Comparison of ENCODE assay signal across 11 cellular contexts in the genomic region with DNA sequence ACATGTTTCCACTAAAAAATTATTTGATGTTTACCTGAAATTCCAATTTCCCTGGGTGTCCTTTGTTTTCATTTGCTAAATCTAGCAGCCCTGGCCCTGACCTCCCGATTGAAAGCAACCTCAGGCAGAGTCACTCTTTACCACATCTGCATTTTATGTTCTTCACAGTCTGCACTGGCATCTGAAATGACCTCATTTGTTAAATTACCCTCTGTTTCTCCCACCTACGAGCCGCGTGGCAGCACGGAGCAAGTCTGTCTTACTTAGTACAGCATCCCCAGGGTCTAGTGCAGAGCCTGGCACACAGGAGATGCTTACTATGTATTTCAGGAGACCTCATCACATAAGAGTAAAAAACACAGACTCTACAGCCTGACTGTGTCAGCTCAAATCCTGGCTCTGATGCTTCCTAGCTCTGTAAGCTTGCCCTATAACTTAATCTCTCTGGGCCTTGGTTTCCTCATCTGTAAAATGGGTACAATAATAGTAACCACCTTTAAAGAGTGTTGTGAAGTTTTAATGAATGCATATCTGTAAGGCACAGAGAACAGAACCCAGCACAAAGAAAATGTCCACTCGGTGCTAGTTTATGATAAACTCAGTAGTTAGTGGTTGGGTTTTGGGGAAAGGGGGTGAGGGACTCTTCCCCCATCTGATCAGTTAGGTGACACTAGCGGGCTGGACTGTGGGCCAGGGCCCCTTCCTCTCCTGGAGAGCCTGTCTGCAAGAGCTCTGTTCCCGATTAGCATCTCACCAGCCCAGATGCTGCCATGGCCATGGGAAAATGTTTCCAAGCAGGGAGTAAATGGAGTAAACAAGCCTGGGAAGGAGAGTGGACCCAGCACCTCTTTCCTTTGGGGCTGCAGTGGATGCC.
DNase-seq lines count a peak whose midpoint lies in the region; ATAC-seq, FAIRE-seq and TF ChIP-seq lines count a peak whose summit lies in the region.
"Had no signal": no experiment of that assay in that cellular context is flagged by ENCODE, and none has a peak within 500 bp of the region (broad histone marks: within the 10 kb centered on the region; RNA-seq: fewer than 3 reads in every experiment).

No MANE protein-coding gene starts in this region.

- H3K36me3 ChIP-seq in neuronal stem cell (replicated peaks in 1 of 2; ENCODE audit: control insufficient read depth in 2 of 2, insufficient read depth in 2 of 2, low read length in 2 of 2) (peaks cover 6 to 100% of the 10 kb centered on the region in 2 donors), pancreas (no peaks in the 10 kb centered on the region)

- intact Hi-C loops in pancreas (cut with DNase I), result no loop called here

- H3K4me1 ChIP-seq in neuronal stem cell (ENCODE audit: control insufficient read depth in 2 of 2, insufficient read depth in 1 of 2, low read depth in 1 of 2, low read length in 2 of 2) (peaks cover 0 to 5% of the 10 kb centered on the region in 2 donors), pancreas (no peaks in the 10 kb centered on the region)

- peak overlapping the region; percentile 86 to 90 for H3K27ac Mint-ChIP-seq in T-cell

- no peaks in the 10 kb centered on the region for H3K27me3 Mint-ChIP-seq in T-cell

- ATAC-seq in T-cell (replicated peaks in 1 of 4) (peak; percentile 39 to 59 (median 53)), pancreas (no peak)

- WGBS in neuronal stem cell (ENCODE audit: extremely low coverage in 2 of 2, insufficient read length in 2 of 2, insufficient replicate concordance in 1 of 2), 2 donors, result no CpG with 5 or more reads among the region's 8 CpGs
- 70 to 80% methylated on average over 8 of the region's 8 CpGs for WGBS in pancreas, 2 donors

- no peaks in the 10 kb centered on the region for H3K9me3 ChIP-seq in neuronal stem cell (replicated peaks in 1 of 2; ENCODE audit: control insufficient read depth in 2 of 2, insufficient read depth in 1 of 2, low read depth in 1 of 2, low read length in 2 of 2)
- no peaks in the 10 kb centered on the region for H3K9me3 ChIP-seq in pancreas

- no peak for TF ChIP-seq CTCF in GM12865 (IDR thresholded peaks at IDR 0.05; ENCODE audit: insufficient read depth, low read depth, low read length, missing control alignments)
- TF ChIP-seq CTCF in pancreas (IDR thresholded peaks at IDR 0.05), result no peak

- no peak overlapping the region for H4K91ac ChIP-seq in neuronal stem cell (ENCODE audit: low read depth, low read length, poor library complexity)

- H3K18ac ChIP-seq in neuronal stem cell (ENCODE audit: low read length), result no peak overlapping the region

- no peak overlapping the region for H2AK5ac ChIP-seq in neuronal stem cell (ENCODE audit: low read depth, low read length)

- peak overlapping the region; percentile 13 for H3K4me3 ChIP-seq in GM12865 (ENCODE audit: low read depth, low read length)
- H3K4me3 ChIP-seq in neuronal stem cell (ENCODE audit: low read length in 2 of 2), result no peak overlapping the region
- no peak overlapping the region for H3K4me3 ChIP-seq in pancreas
- H3K4me3 ChIP-seq: SK-N-MC had no signal

- no peak overlapping the region for H3K9ac ChIP-seq in neuronal stem cell (ENCODE audit: low read depth, low read length, poor library complexity)

- no peak overlapping the region for H2BK120ac ChIP-seq in neuronal stem cell (ENCODE audit: low read depth, low read length)

- H4K8ac ChIP-seq in neuronal stem cell (ENCODE audit: low read depth, low read length), result no peak overlapping the region

- peak overlapping the region in 2 of 3 donors; percentile 7 to 18 for H3K4me3 Mint-ChIP-seq in T-cell

- no peak overlapping the region for H2BK15ac ChIP-seq in neuronal stem cell (ENCODE audit: low read length)

- H3K4ac ChIP-seq in neuronal stem cell (ENCODE audit: low read length), result no peak overlapping the region

- H3K14ac ChIP-seq in neuronal stem cell (ENCODE audit: low read length), result no peak overlapping the region

- H2AFZ ChIP-seq in neuronal stem cell (ENCODE audit: low read length), result no peak overlapping the region

- no peak overlapping the region for H2BK5ac ChIP-seq in neuronal stem cell (ENCODE audit: low read length)

- H3K9me3 Mint-ChIP-seq in T-cell, result no peaks in the 10 kb centered on the region

- H3K27me3 ChIP-seq in neuronal stem cell (ENCODE audit: control insufficient read depth in 3 of 3, insufficient read depth in 3 of 3, low read depth in 1 of 3, low read length in 3 of 3) (peaks cover 0 to 4% (median 0%) of the 10 kb centered on the region in 3 experiments), pancreas (no peaks in the 10 kb centered on the region)

- peak; percentile 72 for DNase-seq in GM12865 (ENCODE audit: low read depth)
- DNase-seq in T-cell, result peak in 8 of 34 experiments; percentile 25 to 52 (median 28)
- DNase-seq in neuronal stem cell (ENCODE audit: low spot score), result no peak
- no peak for DNase-seq in HEK293T (ENCODE audit: extremely low spot score)
- no peak for DNase-seq in pancreas
- no peak for DNase-seq in DMS114 treated with DMSO at 0.1 percent for 48 hours (lab: John Stamatoyannopoulos, UW; ENCODE audit: unreplicated experiment)
- DNase-seq: cerebellar nuclear complex, NCI-H69 had no signal

- CTCF ChIA-PET in T-cell (lab: Charles Lee) (interaction anchor here in 1 of 2 donors (0.5 to 0.6 kb wide), 2 partner anchors 155 to 165 kb away, joined by 3 to 4 read pairs; no protein-coding TSS in a partner anchor), HEK293T (lab: Yijun Ruan, JAX) (no interaction called here)

- FAIRE-seq in pancreas (lab: Jason Lieb, UNC), result no peak
- FAIRE-seq: keratinocyte had no signal

- H3K23ac ChIP-seq in neuronal stem cell (ENCODE audit: low read depth, low read length, poor library complexity), result no peak overlapping the region

- peaks cover 57% of the 10 kb centered on the region for H3K36me3 Mint-ChIP-seq in T-cell

- peaks cover 42 to 64% (median 59%) of the 10 kb centered on the region in 3 donors for H3K4me1 Mint-ChIP-seq in T-cell

- H3K27ac ChIP-seq in angular gyrus (ENCODE audit: low read depth, low read length) (peak overlapping the region; percentile 76), neuronal stem cell (replicated peaks; ENCODE audit: low read length) (no peak overlapping the region), pancreas (no peak overlapping the region)
- H3K27ac ChIP-seq: SK-N-MC had no signal

- no peak overlapping the region for H3K4me2 ChIP-seq in neuronal stem cell (ENCODE audit: insufficient read depth, low read length, poor library complexity, severe bottlenecking)

- peak overlapping the region; percentile 12 for H2BK12ac ChIP-seq in neuronal stem cell (ENCODE audit: low read length)

- POLR2A ChIA-PET in T-cell (lab: Charles Lee), result no interaction called here
- POLR2A ChIA-PET in HEK293T (lab: Yijun Ruan, JAX), result no interaction called here

- H3K79me1 ChIP-seq in neuronal stem cell (ENCODE audit: low read depth, low read length), result no peaks in the 10 kb centered on the region

TF ChIP-seq in HEK293T, 16 proteins besides CTCF, POLR2A, EP300 and RAD21:
- TF ChIP-seq BHLHE40 (IDR thresholded peaks at IDR 0.05; ENCODE audit: borderline replicate concordance), result no peak
- TF ChIP-seq ELF4 (IDR thresholded peaks at IDR 0.05), result no peak
- TF ChIP-seq, protein P1, sequence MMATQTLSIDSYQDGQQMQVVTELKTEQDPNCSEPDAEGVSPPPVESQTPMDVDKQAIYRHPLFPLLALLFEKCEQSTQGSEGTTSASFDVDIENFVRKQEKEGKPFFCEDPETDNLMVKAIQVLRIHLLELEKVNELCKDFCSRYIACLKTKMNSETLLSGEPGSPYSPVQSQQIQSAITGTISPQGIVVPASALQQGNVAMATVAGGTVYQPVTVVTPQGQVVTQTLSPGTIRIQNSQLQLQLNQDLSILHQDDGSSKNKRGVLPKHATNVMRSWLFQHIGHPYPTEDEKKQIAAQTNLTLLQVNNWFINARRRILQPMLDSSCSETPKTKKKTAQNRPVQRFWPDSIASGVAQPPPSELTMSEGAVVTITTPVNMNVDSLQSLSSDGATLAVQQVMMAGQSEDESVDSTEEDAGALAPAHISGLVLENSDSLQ (IDR thresholded peaks at IDR 0.05), result no peak
- TF ChIP-seq L3MBTL2 (conservative IDR thresholded peaks at IDR 0.05), result no peak
- TF ChIP-seq ARNT (IDR thresholded peaks at IDR 0.05), result no peak

Comparison
In these comparisons a context has a peak if more than half of its experiments do, and no peak if none do; other contexts are left out.
1. ATAC-seq: peak in T-cell (4 of 4); none in pancreas (0 of 4).